8 cellular contexts compared by ENCODE assay signal in the genomic region with DNA sequence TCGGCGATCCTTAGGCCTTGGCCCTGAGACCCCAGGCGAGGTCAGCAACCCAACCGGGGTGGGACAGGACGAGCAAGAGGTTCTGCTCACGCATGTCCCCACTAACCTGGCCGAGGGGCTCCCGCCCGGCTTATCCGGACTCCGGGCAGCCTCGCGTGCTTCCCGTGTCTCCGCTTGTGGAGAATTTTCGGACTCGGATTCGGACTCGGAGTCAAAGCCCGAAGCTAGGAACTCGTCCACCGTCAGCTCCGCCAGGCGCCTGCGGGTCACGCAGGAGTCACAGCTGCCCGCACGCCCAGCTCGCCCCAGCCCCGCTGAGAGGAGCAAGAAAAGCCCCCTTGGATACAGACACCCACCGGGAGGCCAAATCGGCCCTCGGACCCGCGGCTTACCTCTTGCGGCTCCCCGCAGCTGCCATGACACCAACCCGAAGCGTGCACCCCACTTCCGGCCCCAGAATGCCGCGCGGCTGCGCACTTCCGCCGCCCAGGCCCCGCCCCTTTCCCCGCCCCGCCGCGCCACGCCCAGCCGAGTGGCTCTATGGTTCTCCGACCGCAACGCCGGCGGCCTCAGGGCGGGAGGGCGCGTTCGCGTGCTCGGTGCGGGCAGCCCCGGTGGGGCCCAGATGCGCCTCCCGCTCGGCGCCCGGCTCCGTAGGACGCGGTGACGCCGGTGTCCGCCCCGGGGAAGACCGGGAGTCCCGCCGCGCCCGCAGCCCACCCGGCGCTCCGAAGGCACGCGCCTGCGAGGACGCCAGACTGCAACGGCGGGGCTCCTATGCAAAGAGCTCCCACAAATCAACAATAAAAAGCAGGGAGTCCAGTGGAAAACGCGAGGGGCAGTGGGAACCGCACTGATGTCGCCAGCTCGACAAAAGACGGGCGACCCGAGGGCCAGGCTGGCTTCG. TPM values are rescaled to one million over a fixed set of nuclear protein-coding genes. Genes with fewer than 3 reads are reported as not detected.
DNase-seq lines count a peak whose midpoint lies in the region; ATAC-seq and TF ChIP-seq lines count a peak whose summit lies in the region.

Gene NOC2L, minus strand, starts transcription at position 434 of the 907 bp plus-strand sequence. Its CDS starts 16 bp downstream, at position 418.

- H3K4me1 ChIP-seq in uterus = peaks cover 8 to 13% of the 10 kb centered on the region in 2 donors

- H3K4me3 ChIP-seq in uterus = peak within 1 kb of the TSS; percentile 62 to 94

- H3K27ac ChIP-seq in uterus = peak within 1 kb of the TSS; percentile 7 to 25

- H3K27me3 ChIP-seq in uterus = no peaks in the 10 kb centered on the region

- DNase-seq in GM10266 (ENCODE audit: extremely low spot score) (peak; percentile 98), NCI-H128 (lab: John Stamatoyannopoulos, UW; ENCODE audit: unreplicated experiment) (peak; percentile 74), T-helper 17 cell (peak; percentile 94 to 95 (median 95)), amniotic stem cell (lab: John Stamatoyannopoulos, UW) (peak; percentile 49), left ventricle myocardium superior (peak; percentile 96), putamen (ENCODE audit: low spot score) (peak; percentile 85), uterus (peak; percentile 91 to 96)

- H3K36me3 ChIP-seq in uterus = no peaks in the 10 kb centered on the region

- peak in 1 of 2 donors; percentile 47 for TF ChIP-seq POLR2A in uterus (IDR thresholded peaks at IDR 0.05)

- H3K36me3 Mint-ChIP-seq in T-helper 17 cell (ENCODE audit: low read depth) = peaks cover 9% of the 10 kb centered on the region

- H3K9me3 ChIP-seq in T-helper 17 cell (ENCODE audit: control insufficient read depth, low read length, poor library complexity, severe bottlenecking) = no peaks in the 10 kb centered on the region
- no peaks in the 10 kb centered on the region for H3K9me3 ChIP-seq in uterus

- H3K4me1 Mint-ChIP-seq in T-helper 17 cell = peaks cover 16% of the 10 kb centered on the region

- TF ChIP-seq CTCF in GM10266 (IDR thresholded peaks at IDR 0.05; ENCODE audit: control insufficient read depth, insufficient read depth, low read depth, missing control alignments) (no peak), uterus (IDR thresholded peaks at IDR 0.05) (peak in 1 of 4 experiments; percentile 30)

- intact Hi-C loops in left ventricle myocardium superior (cut with micrococcal nuclease) = no loop called here
- intact Hi-C loops in uterus (cut with DNase I; ENCODE audit: low total_unique reads) = no loop called here

- peak; percentile 58 for ATAC-seq in HG02588 (IDR thresholded peaks at IDR 0.05; ENCODE audit: unreplicated experiment)
- peak; percentile 90 for ATAC-seq in T-helper 17 cell
- peak; percentile 94 for ATAC-seq in left ventricle myocardium superior

- peak within 1 kb of the TSS; percentile 92 for H3K27ac Mint-ChIP-seq in T-helper 17 cell

- peak within 1 kb of the TSS; percentile 89 for H3K4me3 Mint-ChIP-seq in T-helper 17 cell

- no peaks in the 10 kb centered on the region for H3K27me3 Mint-ChIP-seq in T-helper 17 cell

RNA-seq across cellular contexts. Expression of gene NOC2L, which starts in this region (rescaled TPM):
- 10 to 100 TPM; 45.2 to 51.7 TPM for total RNA-seq in T-helper 17 cell
- total RNA-seq in left ventricle myocardium superior = 46.8 TPM
- 10 to 100 TPM; 21.8 to 58.8 (median 37.5) TPM for total RNA-seq in uterus

Comparison
In these comparisons a context has a peak if more than half of its experiments do, and no peak if none do; other contexts are left out.
1. Peak in every context shown above with its lines: DNase-seq, ATAC-seq, H3K4me3 ChIP-seq and H3K27ac ChIP-seq.